18 cellular contexts compared by ENCODE assay signal in the genomic region with DNA sequence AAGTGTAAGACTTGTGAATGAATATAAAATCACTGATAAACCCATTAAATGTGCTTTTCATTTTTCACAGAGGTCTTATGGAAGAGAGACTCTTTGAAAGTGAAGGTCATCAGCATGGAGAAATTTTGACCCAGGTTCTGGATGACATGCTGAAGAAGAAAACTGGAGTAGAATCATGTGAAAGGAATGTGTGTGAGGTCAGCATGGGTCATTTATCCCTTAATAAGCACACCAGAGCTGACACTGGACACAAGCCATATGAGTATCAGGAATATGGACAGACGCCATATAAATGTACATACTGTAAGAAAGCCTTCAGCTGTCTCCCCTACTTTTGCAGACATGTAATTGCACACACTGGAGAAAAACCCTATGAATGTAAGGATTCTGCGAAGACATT. TPM values are rescaled to one million over a fixed set of nuclear protein-coding genes. Genes with fewer than 3 reads are reported as not detected.
"Had no signal": no experiment of that assay in that cellular context is flagged by ENCODE, and none has a peak within 500 bp of the region (broad histone marks: within the 10 kb centered on the region; RNA-seq: fewer than 3 reads in every experiment).

No MANE protein-coding gene starts in this region.

- DNase-seq: cortex of kidney; dorsolateral prefrontal cortex; effector CD8-positive, alpha-beta T cell; naive thymus-derived CD8-positive, alpha-beta T cell; posterior cingulate gyrus; stimulated activated CD4-positive, alpha-beta T cell treated with anti-CD3 and anti-CD28 coated beads, Interleukin-2, amount 100 ng/mL, for 24 hours; stimulated activated naive CD4-positive, alpha-beta T cell; stomach; substantia nigra; transverse colon had no signal

- H3K27ac Mint-ChIP-seq: naive thymus-derived CD8-positive, alpha-beta T cell had no signal

- H3K27ac ChIP-seq: dorsolateral prefrontal cortex, gastroesophageal sphincter, skin epidermis, stomach, thoracic aorta, transverse colon had no signal

- H3K4me3 Mint-ChIP-seq: naive thymus-derived CD8-positive, alpha-beta T cell had no signal

- H3K27me3 ChIP-seq: dorsolateral prefrontal cortex, gastroesophageal sphincter, stomach, transverse colon had no signal

- H3K4me3 ChIP-seq: dorsolateral prefrontal cortex, gastroesophageal sphincter, skin epidermis, stomach, thoracic aorta, transverse colon had no signal

- H3K4me1 ChIP-seq: gastroesophageal sphincter, stomach, transverse colon had no signal

- H3K27me3 Mint-ChIP-seq: naive thymus-derived CD8-positive, alpha-beta T cell had no signal

- ATAC-seq: esophagus mucosa; gastroesophageal sphincter; naive thymus-derived CD8-positive, alpha-beta T cell; sciatic nerve had no signal

- H3K4me1 Mint-ChIP-seq: naive thymus-derived CD8-positive, alpha-beta T cell had no signal

RNA-seq across cellular contexts. Expression of a gene that starts 58.4 kb away (rescaled TPM):
- total RNA-seq: mesenteric fat pad, mononuclear cell had no signal
- polyA plus RNA-seq: liver; naive thymus-derived CD8-positive, alpha-beta T cell had no signal
